Comparison of ENCODE assay signal across 9 cellular contexts in genomic region chr9:99491408-99492259, GRCh38.
DNase-seq lines count a peak whose midpoint lies in the region; ATAC-seq and TF ChIP-seq lines count a peak whose summit lies in the region.
"Had no signal": no experiment of that assay in that cellular context is flagged by ENCODE, and none has a peak within 500 bp of the region (broad histone marks: within the 10 kb centered on the region; RNA-seq: fewer than 3 reads in every experiment).

No MANE protein-coding gene starts in this region.

- no peak overlapping the region for H2AFZ ChIP-seq in OCI-LY7 (ENCODE audit: low read length)

- no peak overlapping the region for H3K4me2 ChIP-seq in OCI-LY7 (ENCODE audit: low read length)

- H3K9ac ChIP-seq in colonic mucosa (ENCODE audit: low read depth in 2 of 2, low read length in 2 of 2): no peak overlapping the region

- H4K20me1 ChIP-seq in OCI-LY7 (ENCODE audit: insufficient read depth, low read length): no peaks in the 10 kb centered on the region

- DNase-seq in colonic mucosa (no peak), smooth muscle cell of the brain vasculature (ENCODE audit: low read depth, low spot score) (peak; percentile 13), SK-N-DZ (ENCODE audit: low spot score) (no peak), left colon (no peak), OCI-LY7 (ENCODE audit: low spot score) (no peak)
- DNase-seq: activated T-cell treated with anti-CD3 and anti-CD28 coated beads for 4 hours, NCI-H1092 treated with DMSO at 0.1 percent for 48 hours had no signal

- intact Hi-C loops in colonic mucosa (cut with DNase I): no loop called here
- intact Hi-C loops in left colon (cut with DNase I, micrococcal nuclease): no loop called here
- intact Hi-C loops in OCI-LY7 (cut with micrococcal nuclease; ENCODE audit: unreplicated experiment): no loop called here

- no peaks in the 10 kb centered on the region for H3K9me2 ChIP-seq in OCI-LY7 (ENCODE audit: insufficient read depth, low read length)

- ATAC-seq in GM19452 (IDR thresholded peaks at IDR 0.05; ENCODE audit: unreplicated experiment): peak; percentile 67
- peak; percentile 66 for ATAC-seq in HG03520 (IDR thresholded peaks at IDR 0.05; ENCODE audit: unreplicated experiment)
- ATAC-seq in left colon: no peak

- POLR2A ChIA-PET in OCI-LY7 (lab: Charles Lee): interaction anchor here (1.1 kb wide), 1 partner anchor 13 kb away, joined by 3 read pairs; no protein-coding TSS in a partner anchor

- H3K36me3 ChIP-seq in colonic mucosa (no peaks in the 10 kb centered on the region), OCI-LY7 (ENCODE audit: insufficient read depth, low read length) (no peaks in the 10 kb centered on the region)

- BruUV-seq in OCI-LY7 (replicated peaks; lab: Mats Ljungman, UMichigan): no TSS peak

- H3K4me1 ChIP-seq in colonic mucosa (no peaks in the 10 kb centered on the region), OCI-LY7 (ENCODE audit: insufficient read depth, low read length, poor library complexity, severe bottlenecking) (peaks cover 4% of the 10 kb centered on the region)

- TF ChIP-seq CTCF in colonic mucosa (IDR thresholded peaks at IDR 0.05): no peak
- TF ChIP-seq CTCF in OCI-LY7 (conservative IDR thresholded peaks at IDR 0.05; ENCODE audit: low read length): no peak

- CTCF ChIA-PET in OCI-LY7 (lab: Charles Lee; ENCODE audit: unreplicated experiment): no interaction called here

- H3K79me2 ChIP-seq in OCI-LY7 (ENCODE audit: insufficient read depth, low read depth, low read length): no peaks in the 10 kb centered on the region

- H3K4me3 ChIP-seq in colonic mucosa (no peak overlapping the region), OCI-LY7 (ENCODE audit: low read depth, low read length, poor library complexity, severe bottlenecking) (no peak overlapping the region)

- H3K9me3 ChIP-seq in colonic mucosa (no peaks in the 10 kb centered on the region), OCI-LY7 (ENCODE audit: low read length) (no peaks in the 10 kb centered on the region)

- H3K27ac ChIP-seq in colonic mucosa: peak overlapping the region; percentile 8
- no peak overlapping the region for H3K27ac ChIP-seq in OCI-LY7 (ENCODE audit: low read depth, low read length, poor library complexity, severe bottlenecking)

- no peaks in the 10 kb centered on the region for H3K27me3 ChIP-seq in colonic mucosa
